27 cellular contexts compared by ENCODE assay signal in the genomic region with DNA sequence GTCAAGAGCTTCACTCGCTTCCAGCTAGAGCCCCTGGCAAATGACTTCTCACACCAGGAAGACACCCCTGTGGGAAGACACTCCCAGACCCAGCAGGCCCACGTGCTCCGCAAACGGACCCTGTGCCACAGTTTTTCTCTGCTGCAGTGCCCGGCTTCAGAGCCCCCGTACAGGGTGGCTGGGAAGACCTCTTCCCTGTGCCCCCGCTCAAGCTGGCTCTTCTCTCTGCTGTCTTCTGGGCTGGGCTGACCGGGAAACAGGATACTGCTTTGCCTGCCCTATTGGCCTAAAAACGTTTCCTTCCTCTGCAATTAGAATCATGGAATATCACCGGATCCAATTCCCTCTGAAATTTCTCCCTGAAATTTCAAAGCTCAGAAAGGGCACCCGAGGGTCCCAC.
"Had no signal": no experiment of that assay in that cellular context is flagged by ENCODE, and none has a peak within 500 bp of the region (broad histone marks: within the 10 kb centered on the region; RNA-seq: fewer than 3 reads in every experiment).

No MANE protein-coding gene starts in this region.

- H3K27ac ChIP-seq: adrenal gland, ascending aorta, breast epithelium, cardiac muscle cell, coronary artery, esophagus muscularis mucosa, foreskin keratinocyte, gastrocnemius medialis, WERI-Rb-1 had no signal

- H3K9me3 ChIP-seq: adrenal gland, ascending aorta, breast epithelium, gastrocnemius medialis had no signal

- ATAC-seq: activated CD4-positive, CD25-positive, alpha-beta regulatory T cell treated with anti-CD3 and anti-CD28 coated beads, Interleukin-2, amount 50 U/mL, for 24 hours; activated CD8-positive, alpha-beta T cell treated with anti-CD3 and anti-CD28 coated beads for 36 hours; activated naive CD8-positive, alpha-beta T cell treated with anti-CD3 and anti-CD28 coated beads, Interleukin-2, amount 50 U/mL, for 24 hours; effector memory CD8-positive, alpha-beta T cell had no signal

- DNase-seq: activated B cell treated with CpG ODN at 0.5 μM for 24 hours; activated CD4-positive, alpha-beta T cell treated with anti-CD3 and anti-CD28 coated beads for 48 hours; activated CD4-positive, alpha-beta T cell treated with anti-CD3 and anti-CD28 coated beads, Interleukin-2, amount 50 U/mL, for 1 hour; activated CD4-positive, alpha-beta T cell treated with anti-CD3 and anti-CD28 coated beads, Interleukin-2, amount 50 U/mL, for 48 hours; activated CD8-positive, alpha-beta memory T cell treated with anti-CD3 and anti-CD28 coated beads for 24 hours; activated CD8-positive, alpha-beta T cell treated with anti-CD3 and anti-CD28 coated beads for 36 hours; activated effector memory CD4-positive, alpha-beta T cell treated with Interleukin-2 at 50 U/mL for 16 hours; activated gamma-delta T cell treated with Interleukin-2 at 50 U/mL for 16 hours; activated naive CD4-positive, alpha-beta T cell treated with anti-CD3 and anti-CD28 coated beads, Interleukin-2, amount 50 U/mL, for 16 hours; activated naive CD4-positive, alpha-beta T cell treated with Interleukin-2 at 50 U/mL for 16 hours; activated naive CD8-positive, alpha-beta T cell treated with anti-CD3 and anti-CD28 coated beads, Interleukin-2, amount 50 U/mL, for 24 hours; activated T-cell treated with anti-CD3 and anti-CD28 coated beads, Interleukin-2, amount 50 U/mL, for 4 hours; effector CD4-positive, alpha-beta T cell; effector memory CD8-positive, alpha-beta T cell; erythroblast; glutamatergic neuron; T-helper 2 cell had no signal

- H3K27me3 ChIP-seq: adrenal gland, ascending aorta had no signal

- H3K36me3 ChIP-seq: adrenal gland, ascending aorta, breast epithelium, cardiac muscle cell, esophagus muscularis mucosa, gastrocnemius medialis, WERI-Rb-1 had no signal

- H3K4me3 ChIP-seq: adrenal gland, ascending aorta, breast epithelium, cardiac muscle cell, coronary artery, esophagus muscularis mucosa, gastrocnemius medialis had no signal

- H3K4me1 ChIP-seq: adrenal gland, ascending aorta, breast epithelium, esophagus muscularis mucosa, foreskin keratinocyte had no signal
